ENCODE assay signal across 22 cellular contexts in genomic region chr5:67035098-67035740, GRCh38.
"Had no signal": no experiment of that assay in that cellular context is flagged by ENCODE, and none has a peak within 500 bp of the region (broad histone marks: within the 10 kb centered on the region; RNA-seq: fewer than 3 reads in every experiment).

No MANE protein-coding gene starts in this region.

- DNase-seq: activated CD4-positive, alpha-beta T cell treated with anti-CD3 and anti-CD28 coated beads, Interleukin-2, amount 10 ng/mL, durations not matched to agents 7 days and 5 days; activated CD4-positive, CD25-positive, alpha-beta regulatory T cell; activated CD8-positive, alpha-beta T cell treated with anti-CD3 and anti-CD28 coated beads, Interleukin-2, amount 10 ng/mL, durations not matched to agents 7 days and 5 days; activated naive CD4-positive, alpha-beta T cell treated with anti-CD3 and anti-CD28 coated beads for 36 hours; activated T-cell treated with anti-CD3 and anti-CD28 coated beads, Interleukin-2, amount 50 U/mL, for 24 hours; cerebellar nuclear complex; cortex of kidney; lower lobe of right lung; natural killer cell; pancreas; stimulated activated CD4-positive, alpha-beta T cell treated with anti-CD3 and anti-CD28 coated beads, Interleukin-2, amount 100 ng/mL, for 48 hours; stimulated activated naive CD8-positive, alpha-beta T cell treated with anti-CD3 and anti-CD28 coated beads, Interleukin-15, amount 100 ng/mL, for 72 hours; transverse colon; uterus had no signal

- ATAC-seq: activated CD8-positive, alpha-beta T cell treated with anti-CD3 and anti-CD28 coated beads, Interleukin-2, amount 10 ng/mL, durations not matched to agents 7 days and 5 days; gastroesophageal sphincter; lower lobe of right lung; natural killer cell; pancreas; stimulated activated naive CD8-positive, alpha-beta T cell treated with anti-CD3 and anti-CD28 coated beads, Interleukin-15, amount 100 ng/mL, for 72 hours had no signal

- H3K9me3 ChIP-seq: ascending aorta, breast epithelium, gastroesophageal sphincter, lower lobe of right lung, neutrophil, pancreas, suprapubic skin, transverse colon, uterus had no signal

- H3K27ac ChIP-seq: ascending aorta, breast epithelium, lower lobe of right lung, neutrophil, pancreas, skin epidermis, suprapubic skin, transverse colon, uterus had no signal

- H3K4me3 ChIP-seq: ascending aorta, breast epithelium, gastroesophageal sphincter, lower lobe of right lung, pancreas, skin epidermis, suprapubic skin, transverse colon, uterus had no signal

- H3K4me1 ChIP-seq: breast epithelium had no signal

- H3K27me3 ChIP-seq: ascending aorta, breast epithelium, gastroesophageal sphincter, neutrophil, pancreas, suprapubic skin, transverse colon, uterus had no signal

- FAIRE-seq: endometrium, pancreas, TTC549 had no signal

- H3K36me3 ChIP-seq: ascending aorta, breast epithelium, gastroesophageal sphincter, lower lobe of right lung, neutrophil, pancreas, suprapubic skin, transverse colon, uterus had no signal
